ENCODE assay signal across 9 cellular contexts in the genomic region with DNA sequence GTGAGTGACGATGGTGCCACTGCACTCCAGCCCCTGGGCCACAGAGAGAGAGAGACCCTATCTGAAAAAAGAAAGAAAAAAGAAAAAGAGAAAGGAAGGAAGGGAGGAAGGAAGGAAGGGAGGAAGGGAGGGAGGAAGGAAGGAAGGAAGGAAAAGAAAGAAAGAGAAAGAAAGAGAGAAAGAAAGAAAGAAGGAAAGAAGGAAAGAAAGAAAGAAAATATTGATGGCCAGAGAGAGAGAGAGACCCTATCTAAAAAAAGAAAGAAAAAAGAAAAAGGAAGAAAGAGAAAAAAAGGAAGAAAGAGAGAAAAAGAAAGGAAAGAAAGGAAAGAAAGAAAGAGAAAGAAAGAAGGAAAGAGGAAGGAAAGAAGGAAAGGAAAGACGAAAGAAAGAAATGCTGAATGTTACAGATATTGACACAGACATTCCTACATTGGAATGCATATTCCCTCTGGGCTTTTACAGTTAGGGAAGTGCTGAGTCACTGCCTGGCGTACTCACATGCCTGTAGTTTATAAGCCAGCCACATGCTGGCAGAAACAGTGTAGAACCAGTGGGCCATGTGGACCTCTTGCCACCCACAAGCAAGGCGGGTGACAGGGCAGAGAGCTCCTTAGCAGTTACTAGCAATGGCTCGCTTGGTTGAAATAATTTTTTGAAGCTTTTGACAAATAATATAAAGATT. TPM values are rescaled to one million over a fixed set of nuclear protein-coding genes. Genes with fewer than 3 reads are reported as not detected.
DNase-seq lines count a peak whose midpoint lies in the region; ATAC-seq, FAIRE-seq and TF ChIP-seq lines count a peak whose summit lies in the region.
"Had no signal": no experiment of that assay in that cellular context is flagged by ENCODE, and none has a peak within 500 bp of the region (broad histone marks: within the 10 kb centered on the region; RNA-seq: fewer than 3 reads in every experiment).

No MANE protein-coding gene starts in this region.

- H3K9ac ChIP-seq in HUES64 (ENCODE audit: low read depth, low read length) (0 out of 2 replicates have a peak overlapping the region, but pooled peaks have one; percentile 11), mammary epithelial cell (ENCODE audit: insufficient read depth, low read length) (no peak overlapping the region), HepG2 (ENCODE audit: insufficient read depth, low read depth, low read length) (no peak overlapping the region)

- H3K27ac ChIP-seq in AG04450 (ENCODE audit: low read depth, low read length): peak overlapping the region; percentile 47
- H3K27ac ChIP-seq in HUES64 (ENCODE audit: low read depth, low read length): peak overlapping the region; percentile 67
- H3K27ac ChIP-seq in mammary epithelial cell (ENCODE audit: insufficient read depth, low read depth, low read length): peak overlapping the region; percentile 32
- no peak overlapping the region for H3K27ac ChIP-seq in HepG2 (ENCODE audit: extremely low read length, insufficient read depth, low read length)

- in situ Hi-C loops in mammary epithelial cell (cut with MboI; ENCODE audit: low sequenced_read_pairs in 2 of 2): no loop called here
- in situ Hi-C loops in HepG2 (cut with HindIII; ENCODE audit: extremely low pct_ligation_motif_present, low pct_unique_long_range_greater_than_20kb): no loop called here

- 0 out of 2 replicates have a peak, but pooled peaks have one; percentile 14 for TF ChIP-seq CTCF in AG04450 (IDR thresholded peaks at IDR 0.05; ENCODE audit: low read depth, low read length)
- peak in 1 of 2 donors; percentile 28 for TF ChIP-seq CTCF in mammary epithelial cell (conservative IDR thresholded peaks at IDR 0.05 in 1 of 2, IDR thresholded peaks at IDR 0.05 in 1 of 2; ENCODE audit: extremely low read depth in 1 of 2, insufficient read depth in 1 of 2, low read depth in 1 of 2, low read length in 2 of 2)
- TF ChIP-seq CTCF in HepG2 (CRISPR knock-in tag; IDR thresholded peaks at IDR 0.05): no peak
- no peak for TF ChIP-seq CTCF in D721Med (IDR thresholded peaks at IDR 0.05; ENCODE audit: insufficient read depth, missing control alignments)

- TF ChIP-seq EP300 in HepG2 (IDR thresholded peaks at IDR 0.05; ENCODE audit: low read depth in 2 of 2, low read length in 2 of 2) (no peak), HepG2 (CRISPR knock-in tag; IDR thresholded peaks at IDR 0.05; ENCODE audit: borderline replicate concordance) (no peak)

- dilution Hi-C loops in mammary epithelial cell (cut with HindIII; ENCODE audit: low sequenced_read_pairs): no loop called here

- H3K4me3 ChIP-seq in AG04450 (ENCODE audit: low read depth, low read length) (no peak overlapping the region), HUES64 (ENCODE audit: low read length) (no peak overlapping the region), mammary epithelial cell (replicated peaks in 1 of 3; ENCODE audit: insufficient read depth in 1 of 3, low read depth in 2 of 3, low read length in 3 of 3) (peak overlapping the region in 1 of 3 experiments; percentile 21), HepG2 (replicated peaks in 1 of 3; ENCODE audit: insufficient read depth in 1 of 3, low read depth in 2 of 3, low read length in 3 of 3) (no peak overlapping the region)

- no peak for TF ChIP-seq RAD21 in HepG2 (CRISPR knock-in tag; IDR thresholded peaks at IDR 0.05)

- peaks cover 3% of the 10 kb centered on the region for H3K9me3 Mint-ChIP-seq in activated CD4-positive, alpha-beta T cell treated with anti-CD3 and anti-CD28 coated beads, Interleukin-2, amount 10 ng/mL, durations not matched to agents 24 days and 14 days

- H2AFZ ChIP-seq in mammary epithelial cell (ENCODE audit: low read depth, low read length) (peak overlapping the region; percentile 48), HepG2 (ENCODE audit: low read length) (no peak overlapping the region)

- intact Hi-C loops in mammary epithelial cell (cut with micrococcal nuclease): loop anchor here (2.0 kb wide), 1 partner anchor 35 kb away; a partner anchor contains a TSS
- intact Hi-C loops in HepG2 (cut with micrococcal nuclease; ENCODE audit: unreplicated experiment): loop anchor here (2.0 kb wide), 1 partner anchor 21 kb away; no protein-coding TSS in a partner anchor
- intact Hi-C loops in activated CD4-positive, alpha-beta T cell treated with anti-CD3 and anti-CD28 coated beads, Interleukin-2, amount 10 ng/mL, durations not matched to agents 24 days and 14 days (cut with micrococcal nuclease): no loop called here

- H3K4me1 ChIP-seq in HUES64 (ENCODE audit: insufficient read depth, low read length) (peaks cover 20% of the 10 kb centered on the region), mammary epithelial cell (ENCODE audit: insufficient read depth, low read length) (peaks cover 12% of the 10 kb centered on the region), HepG2 (ENCODE audit: insufficient read depth, low read length) (no peaks in the 10 kb centered on the region)

- WGBS in HUES64: 64% methylated on average over 5 of the region's 5 CpGs
- WGBS in mammary epithelial cell (ENCODE audit: low coverage, missing lambda C conversion rate): 4% methylated on average over 4 of the region's 5 CpGs
- WGBS in HepG2 (ENCODE audit: low lambda C conversion rate): 55% methylated on average over 5 of the region's 5 CpGs

- no peaks in the 10 kb centered on the region for H3K36me3 Mint-ChIP-seq in activated CD4-positive, alpha-beta T cell treated with anti-CD3 and anti-CD28 coated beads, Interleukin-2, amount 10 ng/mL, durations not matched to agents 24 days and 14 days (ENCODE audit: low read depth)

- H3K4me2 ChIP-seq in mammary epithelial cell (ENCODE audit: insufficient read depth, low read depth, low read length) (peak overlapping the region; percentile 68), HepG2 (ENCODE audit: low read depth, low read length) (no peak overlapping the region)

- H3K4me3 Mint-ChIP-seq in activated CD4-positive, alpha-beta T cell treated with anti-CD3 and anti-CD28 coated beads, Interleukin-2, amount 10 ng/mL, durations not matched to agents 24 days and 14 days: no peak overlapping the region

- FAIRE-seq in HepG2 (lab: Jason Lieb, UNC) (no peak), D721Med (lab: Jason Lieb, UNC) (no peak)

- peak; percentile 72 for DNase-seq in AG04450 (ENCODE audit: low read depth, low spot score)
- peak; percentile 73 for DNase-seq in mammary epithelial cell
- peak; percentile 75 for DNase-seq in HepG2 (ENCODE audit: low spot score)
- no peak for DNase-seq in activated T-cell treated with anti-CD3 and anti-CD28 coated beads for 4 hours
- no peak for DNase-seq in activated CD4-positive, alpha-beta T cell treated with anti-CD3 and anti-CD28 coated beads, Interleukin-2, amount 10 ng/mL, durations not matched to agents 24 days and 14 days
- DNase-seq in D721Med (ENCODE audit: insufficient read length, low spot score): no peak

- H3K36me3 ChIP-seq in HUES64 (ENCODE audit: insufficient read depth, low read length) (no peaks in the 10 kb centered on the region), mammary epithelial cell (ENCODE audit: insufficient read depth, low read length) (no peaks in the 10 kb centered on the region), HepG2 (replicated peaks in 1 of 2; ENCODE audit: control insufficient read depth in 1 of 2, insufficient read depth in 2 of 2, low read length in 2 of 2) (no peaks in the 10 kb centered on the region)

- CTCF ChIA-PET in AG04450 (lab: Charles Lee) (interaction anchor here (0.6 to 0.7 kb wide), 2 partner anchors 52 to 59 kb away, joined by 3 read pairs; no protein-coding TSS in a partner anchor), mammary epithelial cell (lab: Charles Lee; ENCODE audit: low non-redundant PET) (no interaction called here), HepG2 (lab: Yijun Ruan, JAX; ENCODE audit: low intra/inter-chr PET ratio, low total read pairs) (no interaction called here)

- POLR2A ChIA-PET in AG04450 (lab: Yijun Ruan, JAX): no interaction called here
- POLR2A ChIA-PET in HepG2 (lab: Yijun Ruan, JAX): no interaction called here

- no peaks in the 10 kb centered on the region for H4K20me1 ChIP-seq in mammary epithelial cell (ENCODE audit: insufficient read depth, low read length)
- no peaks in the 10 kb centered on the region for H4K20me1 ChIP-seq in HepG2 (ENCODE audit: insufficient read depth, low read length)

- ATAC-seq in HepG2 (peak; percentile 95), HG03439 (IDR thresholded peaks at IDR 0.05; ENCODE audit: unreplicated experiment) (no peak)

- H3K27me3 ChIP-seq in AG04450 (ENCODE audit: control insufficient read depth, insufficient read depth, low read length) (no peaks in the 10 kb centered on the region), HUES64 (ENCODE audit: insufficient read depth, low read length) (no peaks in the 10 kb centered on the region), mammary epithelial cell (ENCODE audit: insufficient read depth, low read length) (no peaks in the 10 kb centered on the region), HepG2 (ENCODE audit: control insufficient read depth in 1 of 2, insufficient read depth in 2 of 2, low read length in 2 of 2) (no peaks in the 10 kb centered on the region; a peak in 1 of 5 replicates)

- H3K27ac Mint-ChIP-seq in activated CD4-positive, alpha-beta T cell treated with anti-CD3 and anti-CD28 coated beads, Interleukin-2, amount 10 ng/mL, durations not matched to agents 24 days and 14 days: no peak overlapping the region

- peaks cover 24% of the 10 kb centered on the region for H3K4me1 Mint-ChIP-seq in activated CD4-positive, alpha-beta T cell treated with anti-CD3 and anti-CD28 coated beads, Interleukin-2, amount 10 ng/mL, durations not matched to agents 24 days and 14 days

- H3K27me3 Mint-ChIP-seq in activated CD4-positive, alpha-beta T cell treated with anti-CD3 and anti-CD28 coated beads, Interleukin-2, amount 10 ng/mL, durations not matched to agents 24 days and 14 days: peaks cover 5% of the 10 kb centered on the region
- H3K27me3 Mint-ChIP-seq: activated naive CD8-positive, alpha-beta T cell had no signal

- no peak for TF ChIP-seq POLR2A in HepG2 (IDR thresholded peaks at IDR 0.05; ENCODE audit: insufficient read depth in 1 of 2, low read depth in 2 of 2, low read length in 2 of 2)

- H3K9me3 ChIP-seq in AG04450 (ENCODE audit: control insufficient read depth, insufficient read depth, low read length): peaks cover 6% of the 10 kb centered on the region
- peaks cover 6% of the 10 kb centered on the region; the same call in 1 of the 2 replicates for H3K9me3 ChIP-seq in HUES64 (ENCODE audit: insufficient read depth, low read depth, low read length)
- H3K9me3 ChIP-seq in mammary epithelial cell (replicated peaks; ENCODE audit: insufficient read depth, low read length): peaks cover 2% of the 10 kb centered on the region
- H3K9me3 ChIP-seq in HepG2 (ENCODE audit: low read length): peaks cover 7% of the 10 kb centered on the region

- H3K79me2 ChIP-seq in mammary epithelial cell (ENCODE audit: insufficient read depth, low read length) (no peaks in the 10 kb centered on the region), HepG2 (ENCODE audit: insufficient read depth, low read length) (no peaks in the 10 kb centered on the region)

- BruUV-seq in mammary epithelial cell (replicated peaks; lab: Mats Ljungman, UMichigan) (no TSS peak), HepG2 (replicated peaks; lab: Mats Ljungman, UMichigan) (no TSS peak)

RNA-seq across cellular contexts. Expression of a gene that starts 34.6 kb away (rescaled TPM):
- polyA plus RNA-seq in AG04450 (2011; rRNA removed) (3.9 and 5.2 TPM in 2 replicates), mammary epithelial cell (3.5 TPM), HepG2 (2011; rRNA removed) (not detected in 2 replicates)
- polyA minus RNA-seq in AG04450 (2011; rRNA and poly(A)+ RNA removed): 1.6 and 2.3 TPM in 2 replicates
- polyA plus RNA-seq in HUES64 (2013, experiment 1 of 2): 0.25 TPM
- polyA plus RNA-seq in HUES64 (2013, experiment 2 of 2): 0.44 TPM
- total RNA-seq in mammary epithelial cell (1 to 10 TPM; 1.9 to 5.5 TPM), HepG2 (2016; rRNA removed; fragmentation: Illumina TruSeq; extraction: Trizol) (not detected in 2 replicates)
- not detected for polyA minus RNA-seq in mammary epithelial cell
- total RNA-seq in HepG2 (2016; cell fraction: cytosol; rRNA removed; fragmentation: Illumina TruSeq; extraction: Trizol; ENCODE audit: low read depth): not detected in 2 replicates
- total RNA-seq in HepG2 (2016; cell fraction: insoluble cytoplasmic fraction; rRNA removed; fragmentation: Illumina TruSeq; extraction: Trizol): not detected in 2 replicates
- total RNA-seq in HepG2 (2016; cell fraction: membrane; rRNA removed; fragmentation: Illumina TruSeq; extraction: Trizol): not detected in 2 replicates
- total RNA-seq in HepG2 (2016; cell fraction: nucleus; rRNA removed; fragmentation: Illumina TruSeq; extraction: Trizol): not detected in 2 replicates
- not detected in 2 replicates for polyA plus RNA-seq in HepG2 (2011; cell fraction: cytosol; rRNA removed)
- not detected in 2 replicates for polyA plus RNA-seq in HepG2 (2011; cell fraction: nucleus; rRNA removed)
- not detected in 2 replicates for polyA plus RNA-seq in HepG2 (2012)
- polyA plus RNA-seq in HepG2 (2016; cell fraction: cytosol; fragmentation: Illumina TruSeq; extraction: Trizol; ENCODE audit: low read depth): not detected in 2 replicates
- polyA plus RNA-seq in HepG2 (2016; cell fraction: insoluble cytoplasmic fraction; fragmentation: Illumina TruSeq; extraction: Trizol; ENCODE audit: low read depth): not detected in 2 replicates
- not detected in 2 replicates for polyA plus RNA-seq in HepG2 (2016; cell fraction: membrane; fragmentation: Illumina TruSeq; extraction: Trizol; ENCODE audit: low read depth)
- not detected in 2 replicates for polyA plus RNA-seq in HepG2 (2016; cell fraction: nucleus; fragmentation: Illumina TruSeq; extraction: Trizol; ENCODE audit: insufficient read depth, low read depth)
- polyA minus RNA-seq in HepG2 (2011; rRNA and poly(A)+ RNA removed; ENCODE audit: low replicate concordance): not detected in 2 replicates
- not detected in 2 replicates for polyA minus RNA-seq in HepG2 (2011; cell fraction: cytosol; rRNA and poly(A)+ RNA removed)
- not detected in 2 replicates for polyA minus RNA-seq in HepG2 (2011; cell fraction: nucleus; rRNA and poly(A)+ RNA removed)
- total RNA-seq in activated CD4-positive, alpha-beta T cell treated with anti-CD3 and anti-CD28 coated beads, Interleukin-2, amount 10 ng/mL, durations not matched to agents 24 days and 14 days: 3.1 and 3.3 TPM in 2 replicates

Comparison
In these comparisons a context has a peak if more than half of its experiments do, and no peak if none do; other contexts are left out.
1. DNase-seq: peak in AG04450 (single experiment), mammary epithelial cell (single experiment) and HepG2 (single experiment); none in activated T-cell treated with anti-CD3 and anti-CD28 coated beads for 4 hours (single experiment), activated CD4-positive, alpha-beta T cell treated with anti-CD3 and anti-CD28 coated beads, Interleukin-2, amount 10 ng/mL, durations not matched to agents 24 days and 14 days (single experiment) and D721Med (single experiment).